ENCODE assay signal across 1 cellular context in the genomic region with DNA sequence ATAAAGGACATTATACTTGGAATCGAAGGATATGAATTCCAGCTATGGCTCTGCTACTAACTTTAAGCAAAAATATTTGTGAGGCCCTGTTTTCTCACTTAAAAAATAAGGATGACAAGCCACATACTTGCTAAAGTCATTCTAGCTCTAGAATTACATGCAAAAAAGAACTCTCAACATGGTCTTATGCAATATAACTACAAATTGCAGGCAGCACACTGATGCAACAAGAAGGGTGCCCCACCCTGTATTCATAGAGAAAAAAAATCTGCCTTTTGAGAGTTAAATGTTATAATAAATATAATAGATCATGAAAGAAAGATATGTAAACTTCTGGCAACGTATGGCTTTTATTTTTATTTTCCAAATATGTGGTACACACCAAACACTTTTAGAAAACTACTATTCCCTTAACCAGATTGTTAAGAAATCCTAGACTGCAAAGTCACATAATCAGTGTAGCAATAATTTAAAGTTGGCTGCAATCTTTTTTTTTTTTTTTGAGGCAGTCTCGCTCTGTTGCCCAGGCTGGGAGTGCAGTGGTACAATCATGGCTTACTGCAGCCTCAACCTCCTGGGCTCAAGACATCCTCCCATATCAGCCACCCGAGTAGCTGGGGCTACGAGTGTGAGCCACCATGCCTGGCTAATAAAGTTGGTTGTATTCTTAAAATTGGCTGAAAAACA.
TF ChIP-seq lines count a peak whose summit lies in the region.

No MANE protein-coding gene starts in this region.

TF ChIP-seq in K562, 482 proteins besides CTCF, POLR2A, EP300 and RAD21 (continued from another document and continues in another):
- TF ChIP-seq, protein P1, sequence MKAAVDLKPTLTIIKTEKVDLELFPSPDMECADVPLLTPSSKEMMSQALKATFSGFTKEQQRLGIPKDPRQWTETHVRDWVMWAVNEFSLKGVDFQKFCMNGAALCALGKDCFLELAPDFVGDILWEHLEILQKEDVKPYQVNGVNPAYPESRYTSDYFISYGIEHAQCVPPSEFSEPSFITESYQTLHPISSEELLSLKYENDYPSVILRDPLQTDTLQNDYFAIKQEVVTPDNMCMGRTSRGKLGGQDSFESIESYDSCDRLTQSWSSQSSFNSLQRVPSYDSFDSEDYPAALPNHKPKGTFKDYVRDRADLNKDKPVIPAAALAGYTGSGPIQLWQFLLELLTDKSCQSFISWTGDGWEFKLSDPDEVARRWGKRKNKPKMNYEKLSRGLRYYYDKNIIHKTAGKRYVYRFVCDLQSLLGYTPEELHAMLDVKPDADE (conservative IDR thresholded peaks at IDR 0.05; ENCODE audit: control insufficient read depth, low read depth, low read length): no peak
- TF ChIP-seq NFE2L1 (tag; IDR thresholded peaks at IDR 0.05; ENCODE audit: borderline replicate concordance, low read depth): no peak
- no peak for TF ChIP-seq BHLHE40 (IDR thresholded peaks at IDR 0.05; ENCODE audit: low read length)
- no peak for TF ChIP-seq TARDBP (IDR thresholded peaks at IDR 0.05)
- peak; percentile 80 for TF ChIP-seq CEBPG (CRISPR knock-in tag; IDR thresholded peaks at IDR 0.05)
- peak; percentile 95 to 97 for TF ChIP-seq CEBPG (tag; conservative IDR thresholded peaks at IDR 0.05 in 1 of 2, IDR thresholded peaks at IDR 0.05 in 1 of 2)
- TF ChIP-seq, protein P2, sequence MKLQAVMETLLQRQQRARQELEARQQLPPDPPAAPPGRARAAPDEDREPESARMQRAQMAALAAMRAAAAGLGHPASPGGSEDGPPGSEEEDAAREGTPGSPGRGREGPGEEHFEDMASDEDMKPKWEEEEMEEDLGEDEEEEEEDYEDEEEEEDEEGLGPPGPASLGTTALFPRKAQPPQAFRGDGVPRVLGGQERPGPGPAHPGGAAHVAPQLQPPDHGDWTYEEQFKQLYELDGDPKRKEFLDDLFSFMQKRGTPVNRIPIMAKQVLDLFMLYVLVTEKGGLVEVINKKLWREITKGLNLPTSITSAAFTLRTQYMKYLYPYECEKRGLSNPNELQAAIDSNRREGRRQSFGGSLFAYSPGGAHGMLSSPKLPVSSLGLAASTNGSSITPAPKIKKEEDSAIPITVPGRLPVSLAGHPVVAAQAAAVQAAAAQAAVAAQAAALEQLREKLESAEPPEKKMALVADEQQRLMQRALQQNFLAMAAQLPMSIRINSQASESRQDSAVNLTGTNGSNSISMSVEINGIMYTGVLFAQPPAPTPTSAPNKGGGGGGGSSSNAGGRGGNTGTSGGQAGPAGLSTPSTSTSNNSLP (IDR thresholded peaks at IDR 0.05; ENCODE audit: borderline replicate concordance, low read depth, low read length): no peak
- TF ChIP-seq, protein P3, sequence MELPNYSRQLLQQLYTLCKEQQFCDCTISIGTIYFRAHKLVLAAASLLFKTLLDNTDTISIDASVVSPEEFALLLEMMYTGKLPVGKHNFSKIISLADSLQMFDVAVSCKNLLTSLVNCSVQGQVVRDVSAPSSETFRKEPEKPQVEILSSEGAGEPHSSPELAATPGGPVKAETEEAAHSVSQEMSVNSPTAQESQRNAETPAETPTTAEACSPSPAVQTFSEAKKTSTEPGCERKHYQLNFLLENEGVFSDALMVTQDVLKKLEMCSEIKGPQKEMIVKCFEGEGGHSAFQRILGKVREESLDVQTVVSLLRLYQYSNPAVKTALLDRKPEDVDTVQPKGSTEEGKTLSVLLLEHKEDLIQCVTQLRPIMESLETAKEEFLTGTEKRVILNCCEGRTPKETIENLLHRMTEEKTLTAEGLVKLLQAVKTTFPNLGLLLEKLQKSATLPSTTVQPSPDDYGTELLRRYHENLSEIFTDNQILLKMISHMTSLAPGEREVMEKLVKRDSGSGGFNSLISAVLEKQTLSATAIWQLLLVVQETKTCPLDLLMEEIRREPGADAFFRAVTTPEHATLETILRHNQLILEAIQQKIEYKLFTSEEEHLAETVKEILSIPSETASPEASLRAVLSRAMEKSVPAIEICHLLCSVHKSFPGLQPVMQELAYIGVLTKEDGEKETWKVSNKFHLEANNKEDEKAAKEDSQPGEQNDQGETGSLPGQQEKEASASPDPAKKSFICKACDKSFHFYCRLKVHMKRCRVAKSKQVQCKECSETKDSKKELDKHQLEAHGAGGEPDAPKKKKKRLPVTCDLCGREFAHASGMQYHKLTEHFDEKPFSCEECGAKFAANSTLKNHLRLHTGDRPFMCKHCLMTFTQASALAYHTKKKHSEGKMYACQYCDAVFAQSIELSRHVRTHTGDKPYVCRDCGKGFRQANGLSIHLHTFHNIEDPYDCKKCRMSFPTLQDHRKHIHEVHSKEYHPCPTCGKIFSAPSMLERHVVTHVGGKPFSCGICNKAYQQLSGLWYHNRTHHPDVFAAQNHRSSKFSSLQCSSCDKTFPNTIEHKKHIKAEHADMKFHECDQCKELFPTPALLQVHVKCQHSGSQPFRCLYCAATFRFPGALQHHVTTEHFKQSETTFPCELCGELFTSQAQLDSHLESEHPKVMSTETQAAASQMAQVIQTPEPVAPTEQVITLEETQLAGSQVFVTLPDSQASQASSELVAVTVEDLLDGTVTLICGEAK (IDR thresholded peaks at IDR 0.05): peak; percentile 65
- TF ChIP-seq, protein P3 (CRISPR knock-in tag; IDR thresholded peaks at IDR 0.05): no peak
- TF ChIP-seq, protein P4, sequence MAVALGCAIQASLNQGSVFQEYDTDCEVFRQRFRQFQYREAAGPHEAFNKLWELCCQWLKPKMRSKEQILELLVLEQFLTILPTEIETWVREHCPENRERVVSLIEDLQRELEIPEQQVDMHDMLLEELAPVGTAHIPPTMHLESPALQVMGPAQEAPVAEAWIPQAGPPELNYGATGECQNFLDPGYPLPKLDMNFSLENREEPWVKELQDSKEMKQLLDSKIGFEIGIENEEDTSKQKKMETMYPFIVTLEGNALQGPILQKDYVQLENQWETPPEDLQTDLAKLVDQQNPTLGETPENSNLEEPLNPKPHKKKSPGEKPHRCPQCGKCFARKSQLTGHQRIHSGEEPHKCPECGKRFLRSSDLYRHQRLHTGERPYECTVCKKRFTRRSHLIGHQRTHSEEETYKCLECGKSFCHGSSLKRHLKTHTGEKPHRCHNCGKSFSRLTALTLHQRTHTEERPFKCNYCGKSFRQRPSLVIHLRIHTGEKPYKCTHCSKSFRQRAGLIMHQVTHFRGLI (CRISPR knock-in tag; IDR thresholded peaks at IDR 0.05): no peak
- TF ChIP-seq XRCC3 (IDR thresholded peaks at IDR 0.05): no peak
- no peak for TF ChIP-seq MEF2A (IDR thresholded peaks at IDR 0.05; ENCODE audit: control insufficient read depth, low read depth, low read length)
- TF ChIP-seq, protein P5, sequence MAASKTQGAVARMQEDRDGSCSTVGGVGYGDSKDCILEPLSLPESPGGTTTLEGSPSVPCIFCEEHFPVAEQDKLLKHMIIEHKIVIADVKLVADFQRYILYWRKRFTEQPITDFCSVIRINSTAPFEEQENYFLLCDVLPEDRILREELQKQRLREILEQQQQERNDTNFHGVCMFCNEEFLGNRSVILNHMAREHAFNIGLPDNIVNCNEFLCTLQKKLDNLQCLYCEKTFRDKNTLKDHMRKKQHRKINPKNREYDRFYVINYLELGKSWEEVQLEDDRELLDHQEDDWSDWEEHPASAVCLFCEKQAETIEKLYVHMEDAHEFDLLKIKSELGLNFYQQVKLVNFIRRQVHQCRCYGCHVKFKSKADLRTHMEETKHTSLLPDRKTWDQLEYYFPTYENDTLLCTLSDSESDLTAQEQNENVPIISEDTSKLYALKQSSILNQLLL (CRISPR knock-in tag; IDR thresholded peaks at IDR 0.05; ENCODE audit: borderline replicate concordance): no peak
- no peak for TF ChIP-seq ZSCAN32 (CRISPR knock-in tag; IDR thresholded peaks at IDR 0.05)
- TF ChIP-seq KAT2B (IDR thresholded peaks at IDR 0.05; ENCODE audit: low read depth, low read length): no peak
- no peak for TF ChIP-seq ZNF311 (CRISPR knock-in tag; IDR thresholded peaks at IDR 0.05)
- TF ChIP-seq PRPF4 (IDR thresholded peaks at IDR 0.05; ENCODE audit: insufficient read depth, low read depth, low read length, poor library complexity, severe bottlenecking): no peak
- no peak for TF ChIP-seq ZNF79 (CRISPR knock-in tag; IDR thresholded peaks at IDR 0.05; ENCODE audit: low read depth)
- TF ChIP-seq CREM (IDR thresholded peaks at IDR 0.05; ENCODE audit: low read depth): no peak
- no peak for TF ChIP-seq NFE2 (IDR thresholded peaks at IDR 0.05; ENCODE audit: low read depth)
- TF ChIP-seq ZNF444 (CRISPR knock-in tag; IDR thresholded peaks at IDR 0.05): no peak
- no peak for TF ChIP-seq ZNF143 (CRISPR knock-in tag; IDR thresholded peaks at IDR 0.05)
- TF ChIP-seq, protein P6, sequence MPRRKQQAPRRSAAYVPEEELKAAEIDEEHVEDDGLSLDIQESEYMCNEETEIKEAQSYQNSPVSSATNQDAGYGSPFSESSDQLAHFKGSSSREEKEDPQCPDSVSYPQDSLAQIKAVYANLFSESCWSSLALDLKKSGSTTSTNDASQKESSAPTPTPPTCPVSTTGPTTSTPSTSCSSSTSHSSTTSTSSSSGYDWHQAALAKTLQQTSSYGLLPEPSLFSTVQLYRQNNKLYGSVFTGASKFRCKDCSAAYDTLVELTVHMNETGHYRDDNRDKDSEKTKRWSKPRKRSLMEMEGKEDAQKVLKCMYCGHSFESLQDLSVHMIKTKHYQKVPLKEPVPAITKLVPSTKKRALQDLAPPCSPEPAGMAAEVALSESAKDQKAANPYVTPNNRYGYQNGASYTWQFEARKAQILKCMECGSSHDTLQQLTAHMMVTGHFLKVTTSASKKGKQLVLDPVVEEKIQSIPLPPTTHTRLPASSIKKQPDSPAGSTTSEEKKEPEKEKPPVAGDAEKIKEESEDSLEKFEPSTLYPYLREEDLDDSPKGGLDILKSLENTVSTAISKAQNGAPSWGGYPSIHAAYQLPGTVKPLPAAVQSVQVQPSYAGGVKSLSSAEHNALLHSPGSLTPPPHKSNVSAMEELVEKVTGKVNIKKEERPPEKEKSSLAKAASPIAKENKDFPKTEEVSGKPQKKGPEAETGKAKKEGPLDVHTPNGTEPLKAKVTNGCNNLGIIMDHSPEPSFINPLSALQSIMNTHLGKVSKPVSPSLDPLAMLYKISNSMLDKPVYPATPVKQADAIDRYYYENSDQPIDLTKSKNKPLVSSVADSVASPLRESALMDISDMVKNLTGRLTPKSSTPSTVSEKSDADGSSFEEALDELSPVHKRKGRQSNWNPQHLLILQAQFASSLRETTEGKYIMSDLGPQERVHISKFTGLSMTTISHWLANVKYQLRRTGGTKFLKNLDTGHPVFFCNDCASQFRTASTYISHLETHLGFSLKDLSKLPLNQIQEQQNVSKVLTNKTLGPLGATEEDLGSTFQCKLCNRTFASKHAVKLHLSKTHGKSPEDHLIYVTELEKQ (CRISPR knock-in tag; IDR thresholded peaks at IDR 0.05): no peak
- no peak for TF ChIP-seq FOS (IDR thresholded peaks at IDR 0.05; ENCODE audit: extremely low read depth, insufficient read length)
- TF ChIP-seq TAF1 (IDR thresholded peaks at IDR 0.05; ENCODE audit: control insufficient read depth, extremely low read depth, insufficient read depth, low read length, severe bottlenecking): no peak
- peak; percentile 79 to 86; a peak in 2 of 4 replicates for TF ChIP-seq TRIM24 (IDR thresholded peaks at IDR 0.05)
- TF ChIP-seq ARID1B (IDR thresholded peaks at IDR 0.05): no peak
- TF ChIP-seq HNRNPLL (IDR thresholded peaks at IDR 0.05; ENCODE audit: low read depth, low read length, poor library complexity, severe bottlenecking): no peak
- TF ChIP-seq, protein P7, sequence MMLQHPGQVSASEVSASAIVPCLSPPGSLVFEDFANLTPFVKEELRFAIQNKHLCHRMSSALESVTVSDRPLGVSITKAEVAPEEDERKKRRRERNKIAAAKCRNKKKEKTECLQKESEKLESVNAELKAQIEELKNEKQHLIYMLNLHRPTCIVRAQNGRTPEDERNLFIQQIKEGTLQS (IDR thresholded peaks at IDR 0.05): peak; percentile 74; the same call in 1 of the 2 replicates
- TF ChIP-seq, protein P7 (CRISPR knock-in tag; conservative IDR thresholded peaks at IDR 0.05): no peak
- TF ChIP-seq SMAD1 (IDR thresholded peaks at IDR 0.05; ENCODE audit: low read depth, low read length, partially characterized antibody): no peak
